Comparison of ENCODE assay signal across 8 cellular contexts in the genomic region with DNA sequence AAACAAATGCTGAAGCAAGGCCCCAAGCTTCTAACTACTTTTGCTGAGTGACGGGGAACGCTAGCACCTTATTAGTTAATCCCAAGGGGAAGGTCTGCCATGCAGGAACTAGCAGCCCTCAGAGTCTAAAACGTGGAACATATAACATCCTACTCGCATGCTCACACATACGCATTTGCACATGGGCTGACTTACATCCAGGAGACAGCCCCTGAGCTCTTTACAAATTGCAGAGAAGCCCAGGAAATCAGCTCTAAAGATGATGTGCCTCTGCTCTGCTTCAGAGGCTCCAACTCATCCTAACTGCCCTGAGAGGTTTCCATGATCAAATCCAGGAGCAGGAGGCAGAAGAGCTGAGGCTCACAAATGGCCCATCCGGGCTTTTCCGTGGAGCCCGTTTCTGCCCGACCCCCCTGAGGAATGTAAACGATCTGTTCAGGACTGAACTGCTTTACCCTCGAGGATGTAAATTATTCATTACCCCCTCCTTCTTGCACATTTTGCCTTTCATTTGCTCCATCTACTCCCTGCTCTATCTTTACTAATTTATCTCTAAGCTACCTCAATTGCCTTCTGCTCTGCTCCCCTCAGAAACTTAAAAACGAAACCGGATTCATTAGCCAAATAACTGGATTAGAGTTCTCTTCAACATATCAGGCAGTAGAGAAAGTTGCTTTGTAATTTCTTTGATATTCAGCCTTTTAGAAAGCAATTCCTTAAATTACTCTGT.
DNase-seq lines count a peak whose midpoint lies in the region; ATAC-seq, FAIRE-seq and TF ChIP-seq lines count a peak whose summit lies in the region.

No MANE protein-coding gene starts in this region.

- peak overlapping the region in 1 of 3 donors; percentile 47 for H3K27ac ChIP-seq in thyroid gland

- peaks cover 12% of the 10 kb centered on the region for H3K4me1 Mint-ChIP-seq in activated naive CD8-positive, alpha-beta T cell treated with anti-CD3 and anti-CD28 coated beads, Interleukin-2, amount 50 U/mL, for 24 hours

- 44 to 45% methylated on average over 13 of the region's 13 CpGs for WGBS in thyroid gland, 2 donors

- H3K4me3 Mint-ChIP-seq in activated naive CD8-positive, alpha-beta T cell treated with anti-CD3 and anti-CD28 coated beads, Interleukin-2, amount 50 U/mL, for 24 hours: peak overlapping the region; percentile 70

- no peaks in the 10 kb centered on the region for H3K36me3 Mint-ChIP-seq in activated naive CD8-positive, alpha-beta T cell treated with anti-CD3 and anti-CD28 coated beads, Interleukin-2, amount 50 U/mL, for 24 hours (ENCODE audit: low read depth)

- peaks cover 3% of the 10 kb centered on the region for H3K27me3 Mint-ChIP-seq in activated naive CD8-positive, alpha-beta T cell treated with anti-CD3 and anti-CD28 coated beads, Interleukin-2, amount 50 U/mL, for 24 hours

- DNase-seq in BE2C: peak; percentile 22
- no peak for DNase-seq in activated naive CD8-positive, alpha-beta T cell treated with anti-CD3 and anti-CD28 coated beads, Interleukin-2, amount 50 U/mL, for 24 hours
- DNase-seq in left kidney (ENCODE audit: low read depth, low spot score): peak; percentile 65
- peak in 1 of 2 donors; percentile 5 for DNase-seq in thyroid gland
- no peak for DNase-seq in iPS-NIHi7 (ENCODE audit: extremely low spot score)
- DNase-seq in D721Med (ENCODE audit: insufficient read length, low spot score): no peak

- intact Hi-C loops in thyroid gland (cut with DNase I): loop anchor here (10.0 kb wide), 1 partner anchor 189 kb away; no protein-coding TSS in a partner anchor

- peaks cover 3% of the 10 kb centered on the region; the same call in 1 of the 2 replicates for H3K4me1 ChIP-seq in BE2C
- no peaks in the 10 kb centered on the region for H3K4me1 ChIP-seq in thyroid gland

- H3K27ac Mint-ChIP-seq in activated naive CD8-positive, alpha-beta T cell treated with anti-CD3 and anti-CD28 coated beads, Interleukin-2, amount 50 U/mL, for 24 hours: no peak overlapping the region

- no peak for TF ChIP-seq POLR2A in thyroid gland (IDR thresholded peaks at IDR 0.05)

- H3K36me3 ChIP-seq in BE2C (no peaks in the 10 kb centered on the region), thyroid gland (no peaks in the 10 kb centered on the region)

- TF ChIP-seq CTCF in BE2C (IDR thresholded peaks at IDR 0.05; ENCODE audit: low read depth, low read length) (no peak), thyroid gland (IDR thresholded peaks at IDR 0.05) (no peak), D721Med (IDR thresholded peaks at IDR 0.05; ENCODE audit: insufficient read depth, missing control alignments) (no peak)

- no peaks in the 10 kb centered on the region for H3K9me3 ChIP-seq in BE2C
- H3K9me3 ChIP-seq in thyroid gland: no peaks in the 10 kb centered on the region

- ATAC-seq in HG02610 (IDR thresholded peaks at IDR 0.05; ENCODE audit: unreplicated experiment) (peak; percentile 26), HG03439 (IDR thresholded peaks at IDR 0.05; ENCODE audit: unreplicated experiment) (no peak)
- ATAC-seq in activated naive CD8-positive, alpha-beta T cell treated with anti-CD3 and anti-CD28 coated beads, Interleukin-2, amount 50 U/mL, for 24 hours: no peak

- no peak for FAIRE-seq in D721Med (lab: Jason Lieb, UNC)

- H3K27me3 ChIP-seq in BE2C: no peaks in the 10 kb centered on the region
- H3K27me3 ChIP-seq in thyroid gland: no peaks in the 10 kb centered on the region

- H3K9me3 Mint-ChIP-seq in activated naive CD8-positive, alpha-beta T cell treated with anti-CD3 and anti-CD28 coated beads, Interleukin-2, amount 50 U/mL, for 24 hours: no peaks in the 10 kb centered on the region

- H3K4me3 ChIP-seq in BE2C (ENCODE audit: low read depth, low read length) (peak overlapping the region; percentile 57), thyroid gland (replicated peaks in 1 of 3) (peak overlapping the region in 2 of 3 donors; percentile 5 to 17)

Comparison
In these comparisons a context has a peak if more than half of its experiments do, and no peak if none do; other contexts are left out.
1. DNase-seq: peak in BE2C (single experiment) and left kidney (single experiment); none in activated naive CD8-positive, alpha-beta T cell treated with anti-CD3 and anti-CD28 coated beads, Interleukin-2, amount 50 U/mL, for 24 hours (single experiment), iPS-NIHi7 (single experiment) and D721Med (single experiment).